Comparison of ENCODE assay signal across 8 cellular contexts in the genomic region with DNA sequence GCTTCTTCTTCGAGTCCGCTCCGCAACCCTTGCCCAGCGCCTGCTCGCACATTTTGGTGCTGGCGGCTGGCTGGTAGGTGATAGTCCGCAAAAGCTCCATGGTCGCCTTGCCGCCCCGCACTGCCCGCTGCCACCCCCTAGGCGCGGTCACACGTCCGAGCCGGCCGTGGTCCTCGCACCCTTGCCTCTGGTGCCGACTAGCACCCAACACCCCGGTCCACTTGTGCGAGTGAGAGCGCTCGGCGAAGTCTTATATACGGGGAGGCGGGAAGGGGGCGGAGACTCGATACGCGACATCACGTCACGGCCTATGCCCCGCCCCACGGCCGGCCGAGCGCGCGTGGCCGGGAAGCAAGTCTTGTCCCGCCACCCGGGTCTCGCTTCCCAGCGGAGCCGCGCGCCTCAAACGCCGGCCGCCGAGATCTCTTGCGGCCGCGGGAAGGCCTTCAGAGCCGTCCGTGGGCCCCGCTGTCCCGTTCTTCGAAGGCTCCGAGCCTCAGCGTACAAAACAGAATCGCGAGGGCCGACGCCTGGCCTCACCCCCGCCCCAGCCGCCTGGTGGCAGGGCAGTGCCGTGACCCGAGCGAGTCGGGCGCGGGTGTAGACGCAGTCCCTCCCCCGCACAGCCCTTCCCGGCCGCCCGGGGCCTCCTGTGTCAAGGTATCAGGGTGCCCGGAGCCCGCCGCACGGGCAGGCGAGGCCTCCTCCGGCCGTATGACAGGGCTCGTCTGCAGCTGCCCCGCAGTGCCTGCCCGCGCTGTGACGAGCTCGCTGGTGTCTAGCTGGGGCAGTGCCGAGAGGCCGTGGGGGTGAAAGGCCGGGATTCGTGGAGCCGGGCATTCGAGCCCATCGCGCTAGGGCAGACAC. TPM values are rescaled to one million over a fixed set of nuclear protein-coding genes. Genes with fewer than 3 reads are reported as not detected.
DNase-seq lines count a peak whose midpoint lies in the region; ATAC-seq and TF ChIP-seq lines count a peak whose summit lies in the region.

A gene (minus strand): TSS at position 227 of the 867 bp plus-strand sequence. CDS start 127 bp downstream, at position 100.

- ATAC-seq in GM21723 (IDR thresholded peaks at IDR 0.05; ENCODE audit: unreplicated experiment) (peak; percentile 82), psoas muscle (peak; percentile 92 to 93 (median 92))

- H3K4me1 ChIP-seq in left ventricle myocardium inferior: peaks cover 64% of the 10 kb centered on the region
- peaks cover 6% of the 10 kb centered on the region for H3K4me1 ChIP-seq in psoas muscle

- H3K9me3 ChIP-seq in left ventricle myocardium inferior (replicated peaks) (no peaks in the 10 kb centered on the region), psoas muscle (no peaks in the 10 kb centered on the region)

- TF ChIP-seq CTCF in left ventricle myocardium inferior (IDR thresholded peaks at IDR 0.05; ENCODE audit: borderline replicate concordance) (peak; percentile 52), psoas muscle (IDR thresholded peaks at IDR 0.05) (peak; percentile 53)

- whole genome bisulfite sequencing in psoas muscle, 3 donors: 0% methylated on average over 75 to 99 of the region's 99 CpGs

- H3K4me3 ChIP-seq in left ventricle myocardium inferior: peak within 1 kb of the TSS; percentile 90
- peak within 1 kb of the TSS; percentile 86 for H3K4me3 ChIP-seq in psoas muscle

- in situ Hi-C loops in KBM-7 (cut with MboI; ENCODE audit: low pct_unique_long_range_greater_than_20kb, low sequenced_read_pairs): loop anchor here (25.0 kb wide), 1 partner anchor 1148 kb away; no protein-coding TSS in a partner anchor

- peak; percentile 89 for DNase-seq in ELF-1 (ENCODE audit: low read depth, low spot score)
- DNase-seq in KBM-7: peak; percentile 93
- DNase-seq in T-helper 1 cell: peak; percentile 82 to 91 (median 87)
- DNase-seq in amniotic stem cell (lab: John Stamatoyannopoulos, UW): peak; percentile 91
- peak; percentile 95 for DNase-seq in left ventricle myocardium inferior
- DNase-seq in psoas muscle: peak; percentile 92 to 96
- DNase-seq in ureter (ENCODE audit: low spot score): peak; percentile 96

- peak within 1 kb of the TSS; percentile 96 for H3K27ac ChIP-seq in left ventricle myocardium inferior (replicated peaks)
- H3K27ac ChIP-seq in psoas muscle: peak within 1 kb of the TSS; percentile 95

- H3K27me3 ChIP-seq in left ventricle myocardium inferior (ENCODE audit: low read depth) (no peaks in the 10 kb centered on the region), psoas muscle (ENCODE audit: insufficient read depth in 3 of 3, low read length in 2 of 3) (no peaks in the 10 kb centered on the region)

- H3K36me3 ChIP-seq in left ventricle myocardium inferior: peaks cover 36% of the 10 kb centered on the region
- peaks cover 5 to 36% of the 10 kb centered on the region in 2 donors for H3K36me3 ChIP-seq in psoas muscle (ENCODE audit: insufficient read depth in 1 of 2, low read depth in 1 of 2)

- intact Hi-C loops in left ventricle myocardium inferior (cut with micrococcal nuclease): loop anchor here (2.0 to 10.0 kb wide), 2 partner anchors 215 to 571 kb away; no protein-coding TSS in a partner anchor
- intact Hi-C loops in psoas muscle (cut with DNase I): loop anchor here (1.0 to 10.0 kb wide), 9 partner anchors 195 to 1555 kb away; a partner anchor contains a TSS

RNA-seq across cellular contexts. Expression of the gene that starts here (rescaled TPM):
- total RNA-seq in left ventricle myocardium inferior (58.9 TPM), psoas muscle (10 to 100 TPM in 2 of 4 donors, 1 to 10 TPM in 2; 7.2 to 23.3 (median 11.1) TPM), ureter (74.5 TPM)
- 1 to 10 TPM; 4.0 to 5.4 (median 4.2) TPM for polyA plus RNA-seq in psoas muscle

Comparison
In these comparisons a context has a peak if more than half of its experiments do, and no peak if none do; other contexts are left out.
1. Peak in every context shown above with its lines: DNase-seq, ATAC-seq, H3K4me3 ChIP-seq and H3K27ac ChIP-seq.